In the genomic region with DNA sequence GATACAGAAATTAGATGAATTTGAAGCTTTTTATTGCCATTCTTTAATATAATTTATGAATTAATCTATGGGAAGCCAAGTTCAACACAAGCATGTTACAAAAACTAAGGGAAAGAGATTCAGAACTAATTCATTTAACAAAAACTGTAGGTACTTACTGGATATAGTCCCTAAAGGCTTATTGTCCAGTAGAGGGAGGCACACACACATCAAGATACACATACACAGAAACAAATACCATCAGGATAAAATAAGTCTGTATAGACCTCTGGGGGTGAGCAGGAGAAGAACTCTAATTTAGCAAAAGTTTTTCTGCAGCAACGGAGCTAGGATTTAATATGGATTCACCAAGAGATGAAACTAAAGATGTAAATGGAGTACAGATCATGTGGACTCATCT, we compare ENCODE assay signal across 8 cellular contexts.
A peak's percentile ranks its signal among the peaks of the same experiment; 100 is the strongest.
DNase-seq lines count a peak whose midpoint lies in the region; ATAC-seq, FAIRE-seq and TF ChIP-seq lines count a peak whose summit lies in the region.

No MANE protein-coding gene starts in this region.

- H3K27ac ChIP-seq in SK-N-SH (ENCODE audit: low read depth in 2 of 2, low read length in 1 of 2) (no peak overlapping the region), hepatocyte (no peak overlapping the region)

- peaks cover 6 to 45% of the 10 kb centered on the region in 2 experiments for H3K36me3 ChIP-seq in SK-N-SH (replicated peaks in 1 of 2; ENCODE audit: control insufficient read depth in 1 of 2, insufficient read depth in 2 of 2, low read length in 1 of 2)
- H3K36me3 ChIP-seq in hepatocyte (replicated peaks; ENCODE audit: insufficient read depth, low read depth): no peaks in the 10 kb centered on the region

- POLR2A ChIA-PET in SK-N-SH (lab: Yijun Ruan, JAX): no interaction called here

- no peak overlapping the region for H3K4me3 Mint-ChIP-seq in activated T-cell treated with anti-CD3 and anti-CD28 coated beads, Interleukin-2, amount 50 U/mL, for 24 hours

- no peak overlapping the region for H3K4me2 ChIP-seq in SK-N-SH
- no peak overlapping the region for H3K4me2 ChIP-seq in hepatocyte

- H3K9me3 Mint-ChIP-seq in activated T-cell treated with anti-CD3 and anti-CD28 coated beads, Interleukin-2, amount 50 U/mL, for 24 hours: no peaks in the 10 kb centered on the region

- H3K4me1 ChIP-seq in SK-N-SH (ENCODE audit: control insufficient read depth in 1 of 2, insufficient read depth in 2 of 2, low read depth in 1 of 2, low read length in 1 of 2) (no peaks in the 10 kb centered on the region), hepatocyte (ENCODE audit: insufficient read depth) (no peaks in the 10 kb centered on the region)

- H3K27ac Mint-ChIP-seq in activated T-cell treated with anti-CD3 and anti-CD28 coated beads, Interleukin-2, amount 50 U/mL, for 24 hours: no peak overlapping the region

- peaks cover 3% of the 10 kb centered on the region for H3K27me3 Mint-ChIP-seq in activated T-cell treated with anti-CD3 and anti-CD28 coated beads, Interleukin-2, amount 50 U/mL, for 24 hours

- no peak overlapping the region for H3K4me3 ChIP-seq in SK-N-SH (ENCODE audit: low read depth in 2 of 2, low read length in 1 of 2)
- H3K4me3 ChIP-seq in hepatocyte: no peak overlapping the region

- DNase-seq in AML-193 (lab: John Stamatoyannopoulos, UW): peak; percentile 19 to 24
- DNase-seq in HT-29 (ENCODE audit: low spot score): peak; percentile 60
- peak; percentile 9 for DNase-seq in SK-N-SH
- DNase-seq in hepatocyte (ENCODE audit: low spot score): peak; percentile 29
- DNase-seq in activated T-cell treated with anti-CD3 and anti-CD28 coated beads, Interleukin-2, amount 50 U/mL, for 24 hours: no peak
- DNase-seq in posterior vena cava (ENCODE audit: low spot score): no peak
- no peak for DNase-seq in D721Med (ENCODE audit: insufficient read length, low spot score)

- no peak for TF ChIP-seq EP300 in SK-N-SH (IDR thresholded peaks at IDR 0.05; ENCODE audit: borderline replicate concordance in 1 of 2, low read depth in 1 of 2, low read length in 1 of 2)

- intact Hi-C loops in posterior vena cava (cut with DNase I): loop anchor here in 1 of 2 donors (10.0 kb wide), 1 partner anchor 160 kb away; no protein-coding TSS in a partner anchor

- 29% methylated on average over 1 of the region's 1 CpG for WGBS in SK-N-SH (ENCODE audit: low lambda C conversion rate)
- WGBS in hepatocyte (ENCODE audit: low lambda C conversion rate, missing lambda C conversion rate): 32% methylated on average over 1 of the region's 1 CpG

- CTCF ChIA-PET in SK-N-SH (lab: Yijun Ruan, JAX): interaction anchor here (0.8 to 1.8 kb wide), 5 partner anchors 17 to 167 kb away, joined by 3 to 12 read pairs (median 6); no protein-coding TSS in a partner anchor

- H3K9me2 ChIP-seq in SK-N-SH (no peaks in the 10 kb centered on the region), hepatocyte (replicated peaks; ENCODE audit: insufficient read depth) (no peaks in the 10 kb centered on the region)

- H3K36me3 Mint-ChIP-seq in activated T-cell treated with anti-CD3 and anti-CD28 coated beads, Interleukin-2, amount 50 U/mL, for 24 hours (ENCODE audit: low read depth): peaks cover 45% of the 10 kb centered on the region

- H3F3A ChIP-seq in SK-N-SH (replicated peaks; ENCODE audit: insufficient read depth): no peaks in the 10 kb centered on the region

- TF ChIP-seq CTCF in SK-N-SH (IDR thresholded peaks at IDR 0.05) (peak; percentile 56), hepatocyte (IDR thresholded peaks at IDR 0.05; ENCODE audit: poor library complexity) (peak; percentile 51), D721Med (IDR thresholded peaks at IDR 0.05; ENCODE audit: insufficient read depth, missing control alignments) (no peak)

- H3K9me3 ChIP-seq in SK-N-SH: no peaks in the 10 kb centered on the region
- H3K9me3 ChIP-seq in hepatocyte (ENCODE audit: low read depth): no peaks in the 10 kb centered on the region

- ATAC-seq in HG02884 (IDR thresholded peaks at IDR 0.05; ENCODE audit: unreplicated experiment): no peak

- no peak overlapping the region for H3K9ac ChIP-seq in SK-N-SH

- no peaks in the 10 kb centered on the region for H3K79me2 ChIP-seq in SK-N-SH (ENCODE audit: insufficient read depth)
- H3K79me2 ChIP-seq in hepatocyte: no peaks in the 10 kb centered on the region

- no peak overlapping the region for H2AFZ ChIP-seq in SK-N-SH (ENCODE audit: low read depth)
- H2AFZ ChIP-seq in hepatocyte: no peak overlapping the region

- H3K27me3 ChIP-seq in SK-N-SH (ENCODE audit: insufficient read depth): no peaks in the 10 kb centered on the region
- no peaks in the 10 kb centered on the region for H3K27me3 ChIP-seq in hepatocyte

- no peak for FAIRE-seq in D721Med (lab: Jason Lieb, UNC)

- peak; percentile 52 for TF ChIP-seq RAD21 in SK-N-SH (IDR thresholded peaks at IDR 0.05; ENCODE audit: low read length)

- H3K4me1 Mint-ChIP-seq in activated T-cell treated with anti-CD3 and anti-CD28 coated beads, Interleukin-2, amount 50 U/mL, for 24 hours (ENCODE audit: low read depth): no peaks in the 10 kb centered on the region

- H4K20me1 ChIP-seq in SK-N-SH (ENCODE audit: insufficient read depth) (no peaks in the 10 kb centered on the region), hepatocyte (ENCODE audit: insufficient read depth, poor library complexity, severe bottlenecking) (no peaks in the 10 kb centered on the region)

TF ChIP-seq in SK-N-SH, 30 proteins besides CTCF, POLR2A, EP300 and RAD21:
- TF ChIP-seq SMC3 (IDR thresholded peaks at IDR 0.05; ENCODE audit: low read depth, low read length): peak; percentile 22; the same call in 1 of the 2 replicates
- TF ChIP-seq YY1 (IDR thresholded peaks at IDR 0.05; ENCODE audit: low read depth): no peak
TF ChIP-seq in SK-N-SH: peak in this region for 1.

Comparison
In these comparisons a context has a peak if more than half of its experiments do, and no peak if none do; other contexts are left out.
1. DNase-seq: peak in AML-193 (2 of 2), HT-29 (single experiment), SK-N-SH (single experiment) and hepatocyte (single experiment); none in activated T-cell treated with anti-CD3 and anti-CD28 coated beads, Interleukin-2, amount 50 U/mL, for 24 hours (single experiment), posterior vena cava (single experiment) and D721Med (single experiment).